In the genomic region with DNA sequence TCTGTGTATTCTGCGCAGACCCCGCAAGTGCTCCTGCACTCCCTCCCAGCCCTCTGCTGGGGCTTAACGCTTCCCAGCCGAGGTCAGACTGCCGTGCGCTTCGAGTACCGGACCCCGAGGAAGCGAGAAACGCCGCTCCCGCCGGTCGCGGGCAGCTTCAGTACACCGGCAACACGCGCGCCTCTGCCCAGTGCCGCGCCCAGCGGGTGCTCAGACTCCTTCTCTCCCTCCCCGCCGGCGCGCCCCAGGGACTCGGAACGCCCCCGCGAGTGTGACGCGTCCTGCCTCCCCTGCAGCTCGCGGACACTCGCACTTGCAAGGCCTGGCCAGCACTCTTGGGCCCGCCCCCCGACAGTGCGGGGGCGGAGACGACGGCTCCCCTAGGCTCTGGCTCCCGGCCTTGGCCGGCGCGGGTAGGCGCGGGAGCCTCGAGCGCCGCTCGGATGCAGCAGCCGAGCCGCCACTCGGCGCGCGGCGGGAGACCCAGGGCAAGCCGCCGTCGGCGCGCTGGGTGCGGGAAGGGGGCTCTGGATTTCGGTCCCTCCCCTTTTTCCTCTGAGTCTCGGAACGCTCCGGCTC, we compare ENCODE assay signal across 8 cellular contexts. TPM values are rescaled to one million over a fixed set of nuclear protein-coding genes. Genes with fewer than 3 reads are reported as not detected.
DNase-seq lines count a peak whose midpoint lies in the region; ATAC-seq, FAIRE-seq and TF ChIP-seq lines count a peak whose summit lies in the region.

A gene with protein sequence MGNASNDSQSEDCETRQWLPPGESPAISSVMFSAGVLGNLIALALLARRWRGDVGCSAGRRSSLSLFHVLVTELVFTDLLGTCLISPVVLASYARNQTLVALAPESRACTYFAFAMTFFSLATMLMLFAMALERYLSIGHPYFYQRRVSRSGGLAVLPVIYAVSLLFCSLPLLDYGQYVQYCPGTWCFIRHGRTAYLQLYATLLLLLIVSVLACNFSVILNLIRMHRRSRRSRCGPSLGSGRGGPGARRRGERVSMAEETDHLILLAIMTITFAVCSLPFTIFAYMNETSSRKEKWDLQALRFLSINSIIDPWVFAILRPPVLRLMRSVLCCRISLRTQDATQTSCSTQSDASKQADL (plus strand): TSS at position 410 of the 579 bp plus-strand sequence. CDS start 237 bp downstream, outside the sequence.

- H3K27me3 ChIP-seq in dorsolateral prefrontal cortex: peaks cover 0 to 30% (median 11%) of the 10 kb centered on the region in 45 donors

- DNase-seq in D721Med (ENCODE audit: insufficient read length, low spot score): peak; percentile 48
- peak; percentile 25 for DNase-seq in NCI-H128 (lab: John Stamatoyannopoulos, UW; ENCODE audit: unreplicated experiment)
- DNase-seq in activated CD4-positive, alpha-beta T cell treated with anti-CD3 and anti-CD28 coated beads, Interleukin-2, amount 50 U/mL, for 24 hours (ENCODE audit: low read depth in 1 of 2, low spot score in 1 of 2): peak; percentile 59 to 65
- peak in 9 of 10 donors; percentile 8 to 85 (median 45) for DNase-seq in dorsolateral prefrontal cortex
- peak; percentile 31 to 72 for DNase-seq in lung microvascular endothelial cell (ENCODE audit: low read depth in 2 of 2)
- peak; percentile 51 to 78 (median 54) for DNase-seq in stimulated activated CD4-positive, alpha-beta T cell treated with anti-CD3 and anti-CD28 coated beads, TNF-alpha, amount 100 ng/mL, for 24 hours (ENCODE audit: low read depth in 3 of 3)
- no peak for DNase-seq in GF-D8 (lab: John Stamatoyannopoulos, UW)

- H3K4me3 ChIP-seq in dorsolateral prefrontal cortex: peak within 1 kb of the TSS; percentile 34 to 76 (median 58)

- intact Hi-C loops in dorsolateral prefrontal cortex (cut with DNase I): no loop called here

- TF ChIP-seq CTCF in D721Med (IDR thresholded peaks at IDR 0.05; ENCODE audit: insufficient read depth, missing control alignments) (no peak), dorsolateral prefrontal cortex (IDR thresholded peaks at IDR 0.05 in 54 of 56, conservative IDR thresholded peaks at IDR 0.05 in 2 of 56; ENCODE audit: low read depth in 1 of 56, partially characterized antibody in 56 of 56) (no peak)

- FAIRE-seq in D721Med (lab: Jason Lieb, UNC): no peak

- H3K27ac ChIP-seq in dorsolateral prefrontal cortex: no peak within 1 kb of the TSS

- peak; percentile 46 for ATAC-seq in GM21723 (IDR thresholded peaks at IDR 0.05; ENCODE audit: unreplicated experiment)

RNA-seq across cellular contexts. Expression of the gene that starts here (rescaled TPM):
- total RNA-seq in dorsolateral prefrontal cortex: 1 to 10 TPM in 6 of 120 experiments, under 1 TPM in 60, not detected in 54; 0.18 to 1.4 (median 0.40) TPM
- under 0.01 TPM in 1 of 2 replicates, not detected in the other for total RNA-seq in lung microvascular endothelial cell

Comparison
In these comparisons a context has a peak if more than half of its experiments do, and no peak if none do; other contexts are left out.
1. Peak in DNase-seq in lung microvascular endothelial cell; RNA of the gene not detected or under 1 TPM.